In genomic region chr1:89724369-89725015, GRCh38 we compare ENCODE assay signal across 8 cellular contexts.
DNase-seq lines count a peak whose midpoint lies in the region; ATAC-seq and TF ChIP-seq lines count a peak whose summit lies in the region.

No MANE protein-coding gene starts in this region.

- H3K9me3 ChIP-seq in SK-N-SH (no peaks in the 10 kb centered on the region), colonic mucosa (no peaks in the 10 kb centered on the region)

- peaks cover 17% of the 10 kb centered on the region for H3F3A ChIP-seq in SK-N-SH (replicated peaks; ENCODE audit: insufficient read depth)

- TF ChIP-seq RAD21 in SK-N-SH (IDR thresholded peaks at IDR 0.05; ENCODE audit: low read length): no peak

- H3K4me1 ChIP-seq in SK-N-SH (ENCODE audit: control insufficient read depth in 1 of 2, insufficient read depth in 2 of 2, low read depth in 1 of 2, low read length in 1 of 2) (peaks cover 11 to 34% of the 10 kb centered on the region in 2 experiments), colonic mucosa (no peaks in the 10 kb centered on the region)

- H3K9ac ChIP-seq in SK-N-SH (no peak overlapping the region; the same call in 1 of the 2 replicates), colonic mucosa (ENCODE audit: low read depth in 2 of 2, low read length in 2 of 2) (no peak overlapping the region)

- POLR2A ChIA-PET in SK-N-SH (lab: Yijun Ruan, JAX): no interaction called here

- CTCF ChIA-PET in SK-N-SH (lab: Yijun Ruan, JAX): no interaction called here

- H3K4me2 ChIP-seq in SK-N-SH: peak overlapping the region; percentile 35

- TF ChIP-seq CTCF in SK-N-SH (IDR thresholded peaks at IDR 0.05) (no peak), colonic mucosa (IDR thresholded peaks at IDR 0.05) (no peak)

- H3K4me3 ChIP-seq in SK-N-SH (ENCODE audit: low read depth in 2 of 2, low read length in 1 of 2): no peak overlapping the region
- no peak overlapping the region for H3K4me3 ChIP-seq in colonic mucosa

- WGBS in SK-N-SH (ENCODE audit: low lambda C conversion rate): 72% methylated on average over 3 of the region's 3 CpGs

- peak overlapping the region; percentile 42; the same call in 1 of the 2 replicates for H2AFZ ChIP-seq in SK-N-SH (ENCODE audit: low read depth)

- no peaks in the 10 kb centered on the region for H3K36me3 ChIP-seq in SK-N-SH (replicated peaks in 1 of 2; ENCODE audit: control insufficient read depth in 1 of 2, insufficient read depth in 2 of 2, low read length in 1 of 2)
- H3K36me3 ChIP-seq in colonic mucosa: no peaks in the 10 kb centered on the region

- H3K79me2 ChIP-seq in SK-N-SH (ENCODE audit: insufficient read depth): no peaks in the 10 kb centered on the region

- intact Hi-C loops in colonic mucosa (cut with DNase I) (no loop called here), sciatic nerve (cut with DNase I) (no loop called here)

- H4K20me1 ChIP-seq in SK-N-SH (ENCODE audit: insufficient read depth): no peaks in the 10 kb centered on the region

- H3K9me2 ChIP-seq in SK-N-SH: no peaks in the 10 kb centered on the region

- H3K27me3 ChIP-seq in SK-N-SH (ENCODE audit: insufficient read depth) (no peaks in the 10 kb centered on the region), colonic mucosa (no peaks in the 10 kb centered on the region)

- TF ChIP-seq EP300 in SK-N-SH (IDR thresholded peaks at IDR 0.05; ENCODE audit: borderline replicate concordance in 1 of 2, low read depth in 1 of 2, low read length in 1 of 2): no peak

- DNase-seq in SK-N-SH (no peak), colonic mucosa (no peak), sciatic nerve (ENCODE audit: low spot score) (no peak), NCI-H748 (lab: John Stamatoyannopoulos, UW; ENCODE audit: unreplicated experiment) (no peak), NCI-H524 treated with DMSO at 0.1 percent for 48 hours (lab: John Stamatoyannopoulos, UW) (no peak), NCI-H2196 (lab: John Stamatoyannopoulos, UW; ENCODE audit: unreplicated experiment) (no peak)

- ATAC-seq in GM18499 (IDR thresholded peaks at IDR 0.05; ENCODE audit: insufficient read depth, unreplicated experiment) (peak; percentile 72), HG02870 (IDR thresholded peaks at IDR 0.05; ENCODE audit: unreplicated experiment) (peak; percentile 81), sciatic nerve (peak; percentile 66)

- peak overlapping the region in 1 of 2 experiments; percentile 60; a peak in 2 of 4 replicates for H3K27ac ChIP-seq in SK-N-SH (ENCODE audit: low read depth in 2 of 2, low read length in 1 of 2)
- peak overlapping the region; percentile 37 for H3K27ac ChIP-seq in colonic mucosa

TF ChIP-seq in SK-N-SH, 30 proteins besides CTCF, POLR2A, EP300 and RAD21:
- TF ChIP-seq, protein P1, sequence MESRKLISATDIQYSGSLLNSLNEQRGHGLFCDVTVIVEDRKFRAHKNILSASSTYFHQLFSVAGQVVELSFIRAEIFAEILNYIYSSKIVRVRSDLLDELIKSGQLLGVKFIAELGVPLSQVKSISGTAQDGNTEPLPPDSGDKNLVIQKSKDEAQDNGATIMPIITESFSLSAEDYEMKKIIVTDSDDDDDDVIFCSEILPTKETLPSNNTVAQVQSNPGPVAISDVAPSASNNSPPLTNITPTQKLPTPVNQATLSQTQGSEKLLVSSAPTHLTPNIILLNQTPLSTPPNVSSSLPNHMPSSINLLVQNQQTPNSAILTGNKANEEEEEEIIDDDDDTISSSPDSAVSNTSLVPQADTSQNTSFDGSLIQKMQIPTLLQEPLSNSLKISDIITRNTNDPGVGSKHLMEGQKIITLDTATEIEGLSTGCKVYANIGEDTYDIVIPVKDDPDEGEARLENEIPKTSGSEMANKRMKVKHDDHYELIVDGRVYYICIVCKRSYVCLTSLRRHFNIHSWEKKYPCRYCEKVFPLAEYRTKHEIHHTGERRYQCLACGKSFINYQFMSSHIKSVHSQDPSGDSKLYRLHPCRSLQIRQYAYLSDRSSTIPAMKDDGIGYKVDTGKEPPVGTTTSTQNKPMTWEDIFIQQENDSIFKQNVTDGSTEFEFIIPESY (IDR thresholded peaks at IDR 0.05; ENCODE audit: borderline replicate concordance, low read depth): no peak
- TF ChIP-seq USF1 (IDR thresholded peaks at IDR 0.05; ENCODE audit: borderline replicate concordance, low read depth) (no peak), FOXM1 (IDR thresholded peaks at IDR 0.05; ENCODE audit: low read depth) (no peak), POLR2AphosphoS5 (IDR thresholded peaks at IDR 0.05; ENCODE audit: low read depth, low read length) (no peak), EZH2phosphoT487 (IDR thresholded peaks at IDR 0.05; ENCODE audit: borderline replicate concordance, low read depth) (no peak), FOXJ3 (CRISPR knock-in tag; IDR thresholded peaks at IDR 0.05) (no peak), TCF12 (IDR thresholded peaks at IDR 0.05) (no peak), PBX3 (IDR thresholded peaks at IDR 0.05) (no peak), ELF1 (IDR thresholded peaks at IDR 0.05) (no peak), JUND (IDR thresholded peaks at IDR 0.05) (no peak), TEAD4 (IDR thresholded peaks at IDR 0.05; ENCODE audit: borderline replicate concordance, insufficient read depth) (no peak), GABPA (IDR thresholded peaks at IDR 0.05; ENCODE audit: low read depth) (no peak), MEF2A (IDR thresholded peaks at IDR 0.05; ENCODE audit: borderline replicate concordance, low read depth) (no peak), NFIC (IDR thresholded peaks at IDR 0.05; ENCODE audit: borderline replicate concordance) (no peak), MXI1 (IDR thresholded peaks at IDR 0.05; ENCODE audit: low read depth, low read length) (no peak), NRF1 (IDR thresholded peaks at IDR 0.05; ENCODE audit: low read depth, low read length) (no peak), YY1 (IDR thresholded peaks at IDR 0.05; ENCODE audit: low read depth) (no peak), FOSL2 (IDR thresholded peaks at IDR 0.05; ENCODE audit: borderline replicate concordance, low read depth) (no peak), RFX5 (IDR thresholded peaks at IDR 0.05; ENCODE audit: low read length) (no peak)
- TF ChIP-seq, protein P2, sequence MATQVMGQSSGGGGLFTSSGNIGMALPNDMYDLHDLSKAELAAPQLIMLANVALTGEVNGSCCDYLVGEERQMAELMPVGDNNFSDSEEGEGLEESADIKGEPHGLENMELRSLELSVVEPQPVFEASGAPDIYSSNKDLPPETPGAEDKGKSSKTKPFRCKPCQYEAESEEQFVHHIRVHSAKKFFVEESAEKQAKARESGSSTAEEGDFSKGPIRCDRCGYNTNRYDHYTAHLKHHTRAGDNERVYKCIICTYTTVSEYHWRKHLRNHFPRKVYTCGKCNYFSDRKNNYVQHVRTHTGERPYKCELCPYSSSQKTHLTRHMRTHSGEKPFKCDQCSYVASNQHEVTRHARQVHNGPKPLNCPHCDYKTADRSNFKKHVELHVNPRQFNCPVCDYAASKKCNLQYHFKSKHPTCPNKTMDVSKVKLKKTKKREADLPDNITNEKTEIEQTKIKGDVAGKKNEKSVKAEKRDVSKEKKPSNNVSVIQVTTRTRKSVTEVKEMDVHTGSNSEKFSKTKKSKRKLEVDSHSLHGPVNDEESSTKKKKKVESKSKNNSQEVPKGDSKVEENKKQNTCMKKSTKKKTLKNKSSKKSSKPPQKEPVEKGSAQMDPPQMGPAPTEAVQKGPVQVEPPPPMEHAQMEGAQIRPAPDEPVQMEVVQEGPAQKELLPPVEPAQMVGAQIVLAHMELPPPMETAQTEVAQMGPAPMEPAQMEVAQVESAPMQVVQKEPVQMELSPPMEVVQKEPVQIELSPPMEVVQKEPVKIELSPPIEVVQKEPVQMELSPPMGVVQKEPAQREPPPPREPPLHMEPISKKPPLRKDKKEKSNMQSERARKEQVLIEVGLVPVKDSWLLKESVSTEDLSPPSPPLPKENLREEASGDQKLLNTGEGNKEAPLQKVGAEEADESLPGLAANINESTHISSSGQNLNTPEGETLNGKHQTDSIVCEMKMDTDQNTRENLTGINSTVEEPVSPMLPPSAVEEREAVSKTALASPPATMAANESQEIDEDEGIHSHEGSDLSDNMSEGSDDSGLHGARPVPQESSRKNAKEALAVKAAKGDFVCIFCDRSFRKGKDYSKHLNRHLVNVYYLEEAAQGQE (IDR thresholded peaks at IDR 0.05; ENCODE audit: low read depth, low read length): no peak
